1 cellular context compared by ENCODE assay signal in genomic region chr9:137138701-137139467, GRCh38.
TF ChIP-seq lines count a peak whose summit lies in the region.

GRIN1 (plus strand) TSS chr9:137139154; CDS start chr9:137139487, 333 bp downstream.

TF ChIP-seq in H1, 55 proteins besides CTCF, POLR2A, EP300 and RAD21 (continued from another document):
- TF ChIP-seq SIN3A (conservative IDR thresholded peaks at IDR 0.05 in 1 of 2, IDR thresholded peaks at IDR 0.05 in 1 of 2; ENCODE audit: low read depth in 1 of 2, low read length in 2 of 2) = peak; percentile 86 to 89; a peak in 3 of 4 replicates
- 0 out of 2 replicates have a peak, but pooled peaks have one; percentile 60 for TF ChIP-seq BACH1 (IDR thresholded peaks at IDR 0.05; ENCODE audit: low read length)
- peak; percentile 37 to 71; a peak in 1 of 4 replicates for TF ChIP-seq HDAC2 (IDR thresholded peaks at IDR 0.05; ENCODE audit: borderline replicate concordance in 1 of 2, low read depth in 2 of 2, low read length in 2 of 2)
